15 cellular contexts compared by ENCODE assay signal in genomic region chr13:79724348-79725103, GRCh38.
DNase-seq lines count a peak whose midpoint lies in the region; ATAC-seq and TF ChIP-seq lines count a peak whose summit lies in the region.
"Had no signal": no experiment of that assay in that cellular context is flagged by ENCODE, and none has a peak within 500 bp of the region (broad histone marks: within the 10 kb centered on the region; RNA-seq: fewer than 3 reads in every experiment).

No MANE protein-coding gene starts in this region.

- peaks cover 13% of the 10 kb centered on the region for H3K9me3 ChIP-seq in SJCRH30 (replicated peaks)
- H3K9me3 ChIP-seq in psoas muscle, result peaks cover 3% of the 10 kb centered on the region
- H3K9me3 ChIP-seq: neutrophil had no signal

- no peak overlapping the region for H3K4me3 ChIP-seq in SJCRH30
- H3K4me3 ChIP-seq in psoas muscle, result peak overlapping the region; percentile 13
- no peak overlapping the region for H3K4me3 ChIP-seq in GM23338

- no peak overlapping the region for H3K4me2 ChIP-seq in GM23338

- H3K4me1 Mint-ChIP-seq in GM23338 (peaks cover 7% of the 10 kb centered on the region; the same call in 2 of the 3 replicates), glutamatergic neuron (ENCODE audit: low read depth, unreplicated experiment) (no peaks in the 10 kb centered on the region)
- H3K4me1 Mint-ChIP-seq: immature natural killer cell had no signal

- H3K36me3 ChIP-seq in SJCRH30, result no peaks in the 10 kb centered on the region
- no peaks in the 10 kb centered on the region for H3K36me3 ChIP-seq in psoas muscle (ENCODE audit: insufficient read depth in 1 of 2, low read depth in 1 of 2)
- no peaks in the 10 kb centered on the region for H3K36me3 ChIP-seq in GM23338 (ENCODE audit: insufficient read depth)
- H3K36me3 ChIP-seq: brain microvascular endothelial cell, neutrophil had no signal

- no peaks in the 10 kb centered on the region for H4K20me1 ChIP-seq in GM23338 (replicated peaks; ENCODE audit: insufficient read depth)

- no peak overlapping the region for H3K27ac Mint-ChIP-seq in GM23338
- no peak overlapping the region for H3K27ac Mint-ChIP-seq in glutamatergic neuron (ENCODE audit: unreplicated experiment)
- H3K27ac Mint-ChIP-seq: activated T-cell treated with anti-CD3 and anti-CD28 coated beads, Interleukin-2, amount 50 U/mL, for 72 hours; CD4-positive, alpha-beta T cell; immature natural killer cell; WTC11 had no signal

- peak; percentile 30 for DNase-seq in HuH-7 (ENCODE audit: low spot score)
- peak; percentile 84 to 95 for DNase-seq in SJCRH30
- peak; percentile 5 for DNase-seq in inferior parietal cortex (ENCODE audit: extremely low spot score)
- DNase-seq in psoas muscle, result no peak
- no peak for DNase-seq in NK-92 (lab: John Stamatoyannopoulos, UW; ENCODE audit: unreplicated experiment)
- no peak for DNase-seq in C1 segment of cervical spinal cord (lab: John Stamatoyannopoulos, UW)
- no peak for DNase-seq in GM23338 (ENCODE audit: low spot score)
- DNase-seq in glutamatergic neuron, result no peak
- DNase-seq: activated T-cell treated with anti-CD3 and anti-CD28 coated beads, Interleukin-2, amount 50 U/mL, for 72 hours; brain microvascular endothelial cell; CD4-positive, alpha-beta T cell; immature natural killer cell; NCI-H446 had no signal

- H3K27ac ChIP-seq in SJCRH30, result peak overlapping the region; percentile 98
- H3K27ac ChIP-seq in psoas muscle, result peak overlapping the region; percentile 72
- H3K27ac ChIP-seq in GM23338 (ENCODE audit: low read depth), result no peak overlapping the region
- H3K27ac ChIP-seq: brain microvascular endothelial cell, neutrophil had no signal

- H3K27me3 Mint-ChIP-seq in GM23338 (ENCODE audit: insufficient read depth, low read depth, poor library complexity), result no peaks in the 10 kb centered on the region
- no peaks in the 10 kb centered on the region for H3K27me3 Mint-ChIP-seq in glutamatergic neuron (ENCODE audit: unreplicated experiment)
- H3K27me3 Mint-ChIP-seq: CD4-positive, alpha-beta T cell had no signal

- ATAC-seq in psoas muscle (peak; percentile 71 to 90 (median 84)), GM23338 (no peak)
- ATAC-seq: activated T-cell treated with anti-CD3 and anti-CD28 coated beads, Interleukin-2, amount 50 U/mL, for 72 hours; WTC11 had no signal

- no peaks in the 10 kb centered on the region for H3K79me2 ChIP-seq in GM23338 (replicated peaks; ENCODE audit: insufficient read depth)

- intact Hi-C loops in psoas muscle (cut with DNase I), result no loop called here

- H3K4me1 ChIP-seq in SJCRH30 (peaks cover 47% of the 10 kb centered on the region), psoas muscle (peaks cover 29% of the 10 kb centered on the region), GM23338 (ENCODE audit: insufficient read depth) (no peaks in the 10 kb centered on the region)

- TF ChIP-seq CTCF in psoas muscle (IDR thresholded peaks at IDR 0.05), result no peak
- TF ChIP-seq CTCF in GM23338 (conservative IDR thresholded peaks at IDR 0.05; ENCODE audit: low read depth in 2 of 2), result no peak
- TF ChIP-seq CTCF in glutamatergic neuron (IDR thresholded peaks at IDR 0.05; ENCODE audit: partially characterized antibody, unreplicated experiment), result no peak

- H2AFZ ChIP-seq in GM23338, result no peak overlapping the region

- H3K9me3 Mint-ChIP-seq in GM23338, result no peaks in the 10 kb centered on the region
- no peaks in the 10 kb centered on the region for H3K9me3 Mint-ChIP-seq in glutamatergic neuron (ENCODE audit: unreplicated experiment)
- H3K9me3 Mint-ChIP-seq: WTC11 had no signal

- 26 to 38% (median 27%) methylated on average over 3 of the region's 3 CpGs for WGBS in psoas muscle, 3 donors

- H3F3A ChIP-seq in GM23338 (replicated peaks; ENCODE audit: low read depth), result no peaks in the 10 kb centered on the region

- H3K9me2 ChIP-seq in GM23338 (ENCODE audit: insufficient read depth), result no peaks in the 10 kb centered on the region

- no peaks in the 10 kb centered on the region for H3K27me3 ChIP-seq in SJCRH30
- H3K27me3 ChIP-seq in psoas muscle (ENCODE audit: insufficient read depth in 3 of 3, low read length in 2 of 3), result no peaks in the 10 kb centered on the region
- H3K27me3 ChIP-seq in GM23338 (ENCODE audit: insufficient read depth), result no peaks in the 10 kb centered on the region
- H3K27me3 ChIP-seq: brain microvascular endothelial cell, neutrophil had no signal

- H3K4me3 Mint-ChIP-seq in GM23338 (no peak overlapping the region), glutamatergic neuron (ENCODE audit: unreplicated experiment) (no peak overlapping the region)
- H3K4me3 Mint-ChIP-seq: activated T-cell treated with anti-CD3 and anti-CD28 coated beads, Interleukin-2, amount 50 U/mL, for 72 hours; CD4-positive, alpha-beta T cell; immature natural killer cell; WTC11 had no signal

- H3K36me3 Mint-ChIP-seq in GM23338 (ENCODE audit: low read depth) (no peaks in the 10 kb centered on the region), glutamatergic neuron (ENCODE audit: unreplicated experiment) (no peaks in the 10 kb centered on the region)
- H3K36me3 Mint-ChIP-seq: immature natural killer cell, WTC11 had no signal

TF ChIP-seq in GM23338, 12 proteins besides CTCF, POLR2A, EP300 and RAD21:
- TF ChIP-seq ETS1 (IDR thresholded peaks at IDR 0.05) (no peak), CREB1 (CRISPR knock-in tag; IDR thresholded peaks at IDR 0.05; ENCODE audit: low read depth) (no peak)

Comparison
In these comparisons a context has a peak if more than half of its experiments do, and no peak if none do; other contexts are left out.
1. DNase-seq: peak in HuH-7 (single experiment), SJCRH30 (2 of 2) and inferior parietal cortex (single experiment); none in psoas muscle (0 of 2), NK-92 (single experiment), C1 segment of cervical spinal cord (0 of 14), GM23338 (single experiment) and glutamatergic neuron (single experiment).